In the genomic region with DNA sequence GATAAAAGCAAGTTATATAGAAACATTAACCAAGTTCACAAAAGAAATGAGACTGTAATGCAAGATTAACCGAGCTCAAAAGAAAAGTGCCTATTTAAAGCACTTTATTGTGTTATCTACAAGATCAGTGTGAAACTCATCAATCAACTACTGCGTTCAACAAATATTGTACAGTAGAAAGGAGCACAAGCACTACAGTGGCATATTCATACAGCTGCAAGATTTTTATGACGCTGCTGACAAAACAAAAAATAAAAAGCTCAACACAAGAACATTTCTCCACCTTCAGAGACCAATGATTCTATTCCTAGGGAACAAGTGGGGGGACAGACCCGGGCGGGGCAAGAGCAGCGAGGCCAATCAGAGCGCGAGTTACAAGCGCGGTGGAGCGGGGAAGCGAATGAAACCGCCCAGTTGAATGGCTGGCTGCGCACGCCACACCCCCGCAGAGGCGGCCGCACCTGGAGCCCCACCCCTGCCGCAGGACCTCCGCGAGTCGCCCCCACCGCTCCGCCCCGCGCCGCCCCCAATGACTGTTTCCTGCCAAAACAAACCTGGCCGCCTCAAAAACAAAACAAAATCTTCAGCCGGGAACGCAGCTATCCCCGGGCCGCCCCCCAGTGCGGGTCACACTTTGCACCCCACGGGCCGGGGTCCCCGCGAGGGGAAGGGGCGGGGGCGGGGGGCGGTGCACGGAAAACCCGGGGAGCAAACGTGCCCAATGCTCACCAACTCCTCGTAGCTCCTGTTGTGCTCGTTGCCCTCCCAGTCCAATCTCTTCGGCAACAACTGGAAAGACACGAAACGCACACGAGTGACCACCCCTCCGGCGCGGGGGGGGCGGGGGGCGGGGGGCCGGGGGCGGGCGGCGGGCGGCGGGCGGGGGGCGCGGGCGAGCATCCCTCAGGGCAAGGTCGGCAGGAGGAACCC, we compare ENCODE assay signal across 8 cellular contexts. TPM values are rescaled to one million over a fixed set of nuclear protein-coding genes. Genes with fewer than 3 reads are reported as not detected.
DNase-seq lines count a peak whose midpoint lies in the region; ATAC-seq and TF ChIP-seq lines count a peak whose summit lies in the region.

No MANE protein-coding gene starts in this region.

- POLR2A ChIA-PET in GM10248 (lab: Yijun Ruan, JAX) = interaction anchor here (0.7 kb wide), 1 partner anchor 40 kb away, joined by 5 read pairs; no protein-coding TSS in a partner anchor

- H3K9me3 Mint-ChIP-seq in activated naive CD8-positive, alpha-beta T cell (ENCODE audit: low read depth) = no peaks in the 10 kb centered on the region

- H3K36me3 Mint-ChIP-seq in activated naive CD8-positive, alpha-beta T cell = peaks cover 2% of the 10 kb centered on the region

- TF ChIP-seq EP300 in suprapubic skin (IDR thresholded peaks at IDR 0.05) = no peak

- TF ChIP-seq CTCF in GM10248 (IDR thresholded peaks at IDR 0.05; ENCODE audit: control extremely low read depth, extremely low read depth, low read depth, missing control alignments) (no peak), suprapubic skin (IDR thresholded peaks at IDR 0.05) (no peak)

- peak overlapping the region; percentile 83 for H3K4me3 Mint-ChIP-seq in activated naive CD8-positive, alpha-beta T cell

- no peak for TF ChIP-seq POLR2A in suprapubic skin (IDR thresholded peaks at IDR 0.05)

- peak overlapping the region; percentile 89 for H3K27ac ChIP-seq in suprapubic skin

- peaks cover 17% of the 10 kb centered on the region for H3K36me3 ChIP-seq in suprapubic skin

- CTCF ChIA-PET in GM10248 (lab: Yijun Ruan, JAX) = interaction anchor here (1.2 to 1.7 kb wide), 2 partner anchors 12 to 27 kb away, joined by 4 read pairs; no protein-coding TSS in a partner anchor

- H3K4me1 Mint-ChIP-seq in activated naive CD8-positive, alpha-beta T cell (ENCODE audit: low read depth) = peaks cover 54% of the 10 kb centered on the region

- no peaks in the 10 kb centered on the region for H3K27me3 ChIP-seq in suprapubic skin

- 3% methylated on average over 18 of the region's 65 CpGs for whole genome bisulfite sequencing in suprapubic skin

- H3K4me3 ChIP-seq in suprapubic skin = peak overlapping the region; percentile 66

- DNase-seq in GM10248 (ENCODE audit: extremely low spot score) (peak; percentile 98), NCI-H1105 (lab: John Stamatoyannopoulos, UW) (peak; percentile 90), SKM-1 (lab: John Stamatoyannopoulos, UW; ENCODE audit: unreplicated experiment) (peak; percentile 46), glomerular visceral epithelial cell (ENCODE audit: extremely low spot score) (peak; percentile 93), occipital lobe (lab: John Stamatoyannopoulos, UW) (peak; percentile 96), suprapubic skin (ENCODE audit: low spot score in 2 of 2) (peak; percentile 95 to 97)

- no peaks in the 10 kb centered on the region for H3K27me3 Mint-ChIP-seq in activated naive CD8-positive, alpha-beta T cell

- peak overlapping the region; percentile 81 for H3K27ac Mint-ChIP-seq in activated naive CD8-positive, alpha-beta T cell

- peak; percentile 75 for ATAC-seq in HG02678 (IDR thresholded peaks at IDR 0.05; ENCODE audit: unreplicated experiment)

- H3K9me3 ChIP-seq in suprapubic skin = no peaks in the 10 kb centered on the region

- peaks cover 23% of the 10 kb centered on the region for H3K4me1 ChIP-seq in suprapubic skin

RNA-seq across cellular contexts. Expression of a gene that starts 1.1 kb away (rescaled TPM):
- 377 TPM for total RNA-seq in occipital lobe
- 100 to 1,000 TPM in 1 of 4 donors, 10 to 100 TPM in 3; 45.7 to 143 (median 63.1) TPM for total RNA-seq in suprapubic skin

RNA-seq across cellular contexts. Expression of a gene that starts 36.5 kb away (rescaled TPM):
- 139 TPM for total RNA-seq in occipital lobe
- 100 to 1,000 TPM in 2 of 4 donors, 10 to 100 TPM in 2; 63.1 to 130 (median 101) TPM for total RNA-seq in suprapubic skin

Comparison
In these comparisons a context has a peak if more than half of its experiments do, and no peak if none do; other contexts are left out.
1. Peak in every context shown above with its lines: DNase-seq, ATAC-seq, H3K4me3 ChIP-seq and H3K27ac ChIP-seq.
2. DNase-seq: peak in every context shown above with its lines; median percentile 98 in GM10248; 96 in occipital lobe; 96 in suprapubic skin; 93 in glomerular visceral epithelial cell; 90 in NCI-H1105; 46 in SKM-1.